Comparison of ENCODE assay signal across 8 cellular contexts in the genomic region with DNA sequence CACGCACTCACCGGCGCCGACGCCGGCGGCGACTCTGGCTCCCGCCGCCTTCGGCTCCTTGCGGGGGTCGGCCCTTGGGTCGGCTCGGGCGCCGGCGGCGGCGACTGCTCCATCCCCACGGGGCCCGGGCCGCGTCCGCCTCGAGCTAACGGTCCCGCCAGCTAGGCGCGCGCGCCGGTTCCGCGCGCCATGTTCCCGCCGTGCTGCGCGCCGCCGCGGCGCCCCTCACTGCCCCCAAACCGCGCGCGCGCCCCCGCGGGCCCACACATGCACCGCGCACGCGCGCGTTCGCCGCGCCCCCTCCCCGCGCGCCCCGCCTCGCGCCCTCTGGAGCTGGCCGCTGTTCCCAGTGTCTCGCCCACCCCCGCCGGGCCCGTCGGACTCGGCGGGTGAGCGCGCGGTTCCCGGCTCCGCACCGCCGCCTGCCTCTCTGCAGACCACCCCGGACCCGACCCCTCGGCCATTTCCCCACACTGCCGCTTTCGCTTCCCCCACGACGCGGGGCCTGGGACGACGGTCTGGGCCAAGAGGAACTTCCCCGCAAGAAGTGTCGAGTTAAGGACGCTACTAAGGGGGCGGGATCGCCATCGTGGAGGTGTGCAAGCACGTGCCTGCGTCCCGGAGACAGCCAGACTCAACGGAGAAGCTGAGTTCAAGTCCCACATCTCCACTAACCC. TPM values are rescaled to one million over a fixed set of nuclear protein-coding genes. Genes with fewer than 3 reads are reported as not detected.
A peak's percentile ranks its signal among the peaks of the same experiment; 100 is the strongest.
DNase-seq lines count a peak whose midpoint lies in the region; ATAC-seq and TF ChIP-seq lines count a peak whose summit lies in the region.
"Not testable (repeated sequence)": the region's sequence is repeated elsewhere in the genome, so short reads cannot be mapped to it uniquely, and the experiment has no call there.

A gene (minus strand): TSS at position 230 of the 677 bp plus-strand sequence. CDS start 117 bp downstream, at position 113.

- WGBS in esophagus, 2 donors = 3 to 10% methylated on average over 94 to 101 of the region's 101 CpGs
- WGBS in prostate gland = 1% methylated on average over 100 of the region's 101 CpGs
- 4% methylated on average over 101 of the region's 101 CpGs for WGBS in urinary bladder

- DNase-seq in GDM1 (lab: John Stamatoyannopoulos, UW) (peak; percentile 54), NB4 (ENCODE audit: low read depth) (peak; percentile 55), SIG-M5 treated with dmso at 0.1 percent for 504 hours (lab: John Stamatoyannopoulos, UW; ENCODE audit: unreplicated experiment) (peak; percentile 17), left colon (peak; percentile 50 to 74), prostate gland (ENCODE audit: low spot score) (peak; percentile 58)
- DNase-seq in activated naive CD4-positive, alpha-beta T cell treated with anti-CD3 and anti-CD28 coated beads, Interleukin-2, amount 50 U/mL, for 16 hours = peak; percentile 32

- not testable (repeated sequence) for ATAC-seq in left colon

- H3K4me1 ChIP-seq in esophagus (ENCODE audit: control insufficient read depth in 2 of 2, insufficient read depth in 2 of 2, low read length in 1 of 2); prostate gland (replicated peaks); urinary bladder (ENCODE audit: insufficient read depth): not testable (repeated sequence)

- H3K4me3 ChIP-seq in NB4 (ENCODE audit: low read depth, low read length) (peak within 1 kb of the TSS; percentile 25), esophagus (ENCODE audit: low read depth in 1 of 2, low read length in 2 of 2) (peak within 1 kb of the TSS; percentile 41), prostate gland (peak within 1 kb of the TSS; percentile 75 to 78), urinary bladder (ENCODE audit: low read depth, low read length) (peak within 1 kb of the TSS; percentile 85)

- H3K9me3 ChIP-seq in esophagus (ENCODE audit: control insufficient read depth in 2 of 2, insufficient read depth in 1 of 2, low read depth in 1 of 2, low read length in 1 of 2); prostate gland: not testable (repeated sequence)

- H3K36me3 ChIP-seq in esophagus (ENCODE audit: control insufficient read depth in 2 of 2, insufficient read depth in 2 of 2, low read length in 1 of 2); prostate gland; urinary bladder (ENCODE audit: insufficient read depth): not testable (repeated sequence)

- H3K27ac ChIP-seq in esophagus (ENCODE audit: low read depth in 2 of 2, low read length in 1 of 2) (peak within 1 kb of the TSS in 1 of 2 donors; percentile 37), prostate gland (peak within 1 kb of the TSS; percentile 62 to 63), urinary bladder (ENCODE audit: low read depth) (peak within 1 kb of the TSS; percentile 43)

- H3K27me3 ChIP-seq in esophagus (ENCODE audit: control insufficient read depth in 1 of 2, insufficient read depth in 2 of 2, low read length in 2 of 2); prostate gland (replicated peaks; ENCODE audit: insufficient read depth): not testable (repeated sequence)

- not testable (repeated sequence) for TF ChIP-seq POLR2A in NB4 (IDR thresholded peaks at IDR 0.05; ENCODE audit: extremely low read depth, insufficient read length); prostate gland (IDR thresholded peaks at IDR 0.05)

- intact Hi-C loops in left colon (cut with DNase I, micrococcal nuclease); prostate gland (cut with DNase I): not testable (repeated sequence)

- not testable (repeated sequence) for TF ChIP-seq CTCF in NB4 (IDR thresholded peaks at IDR 0.05; ENCODE audit: low read depth, low read length); prostate gland (IDR thresholded peaks at IDR 0.05)

RNA-seq across cellular contexts. Expression of the gene that starts here (rescaled TPM):
- 1 to 10 TPM; 1.4 to 2.6 TPM for polyA plus RNA-seq in esophagus
- 10 to 100 TPM in 1 of 2 donors, 1 to 10 TPM in 1; 8.8 to 12.0 TPM for total RNA-seq in left colon
- 10 to 100 TPM; 29.2 to 74.6 TPM for total RNA-seq in prostate gland
- 81.9 TPM for total RNA-seq in urinary bladder
- 15.9 TPM for polyA plus RNA-seq in urinary bladder

Comparison
In these comparisons a context has a peak if more than half of its experiments do, and no peak if none do; other contexts are left out.
1. H3K4me3 ChIP-seq: peak in every context shown above with its lines; median percentile 85 in urinary bladder; 76 in prostate gland; 41 in esophagus; 25 in NB4.